In the genomic region with DNA sequence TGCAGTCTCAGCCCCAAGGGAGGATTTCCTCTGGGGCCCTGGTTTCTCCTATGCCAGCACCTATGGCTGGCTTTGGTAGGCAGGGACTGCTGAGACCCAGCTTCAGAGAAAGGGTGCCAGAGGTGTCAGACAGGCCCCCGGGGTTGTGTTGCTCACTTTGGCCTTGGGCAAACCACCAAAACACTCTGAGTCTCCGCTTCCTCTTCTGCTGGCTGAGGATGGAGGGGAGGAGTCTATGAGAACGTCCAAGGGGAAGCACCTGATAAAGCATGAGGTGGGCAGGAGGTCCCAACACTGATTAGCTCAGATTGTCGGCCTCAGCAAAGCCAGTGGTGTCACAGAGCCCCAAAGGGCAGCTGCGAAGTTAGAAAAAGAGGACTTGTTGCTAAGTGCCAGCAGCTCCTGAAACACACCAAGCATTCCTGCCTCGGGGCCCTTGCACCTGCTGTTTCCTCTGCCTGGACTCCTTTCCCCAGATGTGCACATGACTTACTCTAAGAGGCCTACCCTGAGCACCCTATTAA, we compare ENCODE assay signal across 1 cellular context.
A peak's percentile ranks its signal among the peaks of the same experiment; 100 is the strongest.
TF ChIP-seq lines count a peak whose summit lies in the region.

No MANE protein-coding gene starts in this region.

TF ChIP-seq in K562, 482 proteins besides CTCF, POLR2A, EP300 and RAD21:
- TF ChIP-seq CBFA2T2 (conservative IDR thresholded peaks at IDR 0.05): no peak
- peak; percentile 44 for TF ChIP-seq RBM25 (IDR thresholded peaks at IDR 0.05; ENCODE audit: low read depth, low read length, severe bottlenecking)
- TF ChIP-seq, protein P1, sequence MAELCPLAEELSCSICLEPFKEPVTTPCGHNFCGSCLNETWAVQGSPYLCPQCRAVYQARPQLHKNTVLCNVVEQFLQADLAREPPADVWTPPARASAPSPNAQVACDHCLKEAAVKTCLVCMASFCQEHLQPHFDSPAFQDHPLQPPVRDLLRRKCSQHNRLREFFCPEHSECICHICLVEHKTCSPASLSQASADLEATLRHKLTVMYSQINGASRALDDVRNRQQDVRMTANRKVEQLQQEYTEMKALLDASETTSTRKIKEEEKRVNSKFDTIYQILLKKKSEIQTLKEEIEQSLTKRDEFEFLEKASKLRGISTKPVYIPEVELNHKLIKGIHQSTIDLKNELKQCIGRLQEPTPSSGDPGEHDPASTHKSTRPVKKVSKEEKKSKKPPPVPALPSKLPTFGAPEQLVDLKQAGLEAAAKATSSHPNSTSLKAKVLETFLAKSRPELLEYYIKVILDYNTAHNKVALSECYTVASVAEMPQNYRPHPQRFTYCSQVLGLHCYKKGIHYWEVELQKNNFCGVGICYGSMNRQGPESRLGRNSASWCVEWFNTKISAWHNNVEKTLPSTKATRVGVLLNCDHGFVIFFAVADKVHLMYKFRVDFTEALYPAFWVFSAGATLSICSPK (IDR thresholded peaks at IDR 0.05; ENCODE audit: borderline replicate concordance): no peak
TF ChIP-seq in K562: peak in this region for 1.
